1 cellular context compared by ENCODE assay signal in genomic region chr19:36010402-36010801, GRCh38.
TF ChIP-seq lines count a peak whose summit lies in the region.

No MANE protein-coding gene starts in this region.

TF ChIP-seq in WTC11, 78 proteins besides CTCF, POLR2A, EP300 and RAD21:
- TF ChIP-seq PRDM15 (CRISPR knock-in tag; IDR thresholded peaks at IDR 0.05) = no peak
- no peak for TF ChIP-seq CDX4 (CRISPR knock-in tag; IDR thresholded peaks at IDR 0.05; ENCODE audit: borderline replicate concordance)
